18 cellular contexts compared by ENCODE assay signal in the genomic region with DNA sequence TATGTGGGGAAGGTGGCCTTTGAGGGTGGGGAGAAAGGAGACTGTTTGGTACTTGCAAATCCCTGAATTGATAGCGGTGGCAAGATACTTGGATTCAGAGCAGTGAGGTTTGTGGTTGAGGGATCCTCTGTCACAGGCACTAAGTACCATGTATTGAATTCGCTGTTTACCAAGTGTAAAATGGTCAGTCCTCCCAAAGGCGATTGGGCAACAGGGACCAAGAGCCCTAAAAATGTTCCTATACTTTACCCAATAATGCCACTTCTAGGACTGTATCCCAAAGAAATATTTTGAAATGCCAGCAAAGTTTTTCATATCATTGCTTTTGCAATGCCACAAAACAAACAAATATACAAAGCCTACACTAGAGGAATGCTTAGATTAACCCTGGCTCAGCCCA. TPM values are rescaled to one million over a fixed set of nuclear protein-coding genes. Genes with fewer than 3 reads are reported as not detected.
A peak's percentile ranks its signal among the peaks of the same experiment; 100 is the strongest.
DNase-seq lines count a peak whose midpoint lies in the region; ATAC-seq, FAIRE-seq and TF ChIP-seq lines count a peak whose summit lies in the region.
"Had no signal": no experiment of that assay in that cellular context is flagged by ENCODE, and none has a peak within 500 bp of the region (broad histone marks: within the 10 kb centered on the region; RNA-seq: fewer than 3 reads in every experiment).

No MANE protein-coding gene starts in this region.

- no peaks in the 10 kb centered on the region for H3K79me2 ChIP-seq in astrocyte (ENCODE audit: insufficient read depth, low read length)
- no peaks in the 10 kb centered on the region for H3K79me2 ChIP-seq in GM23338 (replicated peaks; ENCODE audit: insufficient read depth)

- FAIRE-seq in A549 (lab: Jason Lieb, UNC) (no peak), astrocyte (lab: Jason Lieb, UNC) (no peak)

- H3K9me2 ChIP-seq in GM23338 (ENCODE audit: insufficient read depth) = no peaks in the 10 kb centered on the region

- POLR2A ChIA-PET in A549 (lab: Yijun Ruan, JAX) = no interaction called here

- H3K9me3 Mint-ChIP-seq in astrocyte (ENCODE audit: unreplicated experiment) (peaks cover 2% of the 10 kb centered on the region), GM23338 (no peaks in the 10 kb centered on the region; the same call in 2 of the 3 replicates)
- H3K9me3 Mint-ChIP-seq: CD4-positive, alpha-beta memory T cell had no signal

- H3K27me3 ChIP-seq in astrocyte (ENCODE audit: insufficient read depth, low read length) = no peaks in the 10 kb centered on the region
- H3K27me3 ChIP-seq in suprapubic skin = no peaks in the 10 kb centered on the region
- no peaks in the 10 kb centered on the region for H3K27me3 ChIP-seq in GM23338 (ENCODE audit: insufficient read depth)
- H3K27me3 ChIP-seq: BLaER1 had no signal

- H3K27me3 Mint-ChIP-seq in astrocyte (ENCODE audit: low read depth, unreplicated experiment) (peaks cover 11% of the 10 kb centered on the region), GM23338 (ENCODE audit: insufficient read depth, low read depth, poor library complexity) (peaks cover 6% of the 10 kb centered on the region)

- TF ChIP-seq POLR2A in A549 (IDR thresholded peaks at IDR 0.05; ENCODE audit: low read length) (no peak), suprapubic skin (IDR thresholded peaks at IDR 0.05) (no peak)

- peaks cover 37% of the 10 kb centered on the region for H3K4me1 Mint-ChIP-seq in astrocyte (ENCODE audit: low read depth, unreplicated experiment)
- H3K4me1 Mint-ChIP-seq in GM23338 = peaks cover 10% of the 10 kb centered on the region

- H3K4me3 Mint-ChIP-seq in astrocyte (ENCODE audit: unreplicated experiment) = no peak overlapping the region
- no peak overlapping the region for H3K4me3 Mint-ChIP-seq in GM23338
- H3K4me3 Mint-ChIP-seq: CD4-positive, alpha-beta memory T cell had no signal

- TF ChIP-seq RAD21 in A549 (conservative IDR thresholded peaks at IDR 0.05 in 1 of 2, IDR thresholded peaks at IDR 0.05 in 1 of 2) = no peak

- H3K27ac ChIP-seq in A549 = peak overlapping the region; percentile 64 to 91
- no peak overlapping the region for H3K27ac ChIP-seq in astrocyte (ENCODE audit: low read depth, low read length)
- peak overlapping the region; percentile 79 for H3K27ac ChIP-seq in mesodermal cell (ENCODE audit: low read depth, low read length, severe bottlenecking)
- no peak overlapping the region for H3K27ac ChIP-seq in suprapubic skin
- H3K27ac ChIP-seq in GM23338 (ENCODE audit: low read depth) = no peak overlapping the region
- H3K27ac ChIP-seq: BLaER1 had no signal

- no peak overlapping the region for H2AFZ ChIP-seq in astrocyte (ENCODE audit: low read depth, low read length)
- H2AFZ ChIP-seq in GM23338 = no peak overlapping the region
- H2AFZ ChIP-seq: GM23248 had no signal

- WGBS in A549 (ENCODE audit: missing lambda C conversion rate) = 92% methylated on average over 3 of the region's 3 CpGs
- 94 to 100% methylated on average over 2 to 3 of the region's 3 CpGs for WGBS in mesodermal cell (ENCODE audit: insufficient coverage in 2 of 2), 2 experiments
- WGBS in suprapubic skin = 91% methylated on average over 3 of the region's 3 CpGs

- H3K4me1 ChIP-seq in A549 (peaks cover 43% of the 10 kb centered on the region), astrocyte (ENCODE audit: insufficient read depth, low read length) (peaks cover 39% of the 10 kb centered on the region), mesodermal cell (ENCODE audit: control insufficient read depth, insufficient read depth, low read length, poor library complexity, severe bottlenecking) (peaks cover 51% of the 10 kb centered on the region), suprapubic skin (peaks cover 4% of the 10 kb centered on the region), GM23338 (ENCODE audit: insufficient read depth) (peaks cover 8% of the 10 kb centered on the region)

- H3K4me2 ChIP-seq in A549 (no peak overlapping the region), astrocyte (ENCODE audit: low read length) (no peak overlapping the region), GM23338 (no peak overlapping the region)
- H3K4me2 ChIP-seq: BLaER1 had no signal

- H3K36me3 ChIP-seq in astrocyte (ENCODE audit: insufficient read depth, low read length) (no peaks in the 10 kb centered on the region), mesodermal cell (ENCODE audit: control insufficient read depth, insufficient read depth, low read length) (no peaks in the 10 kb centered on the region), suprapubic skin (no peaks in the 10 kb centered on the region), GM23338 (ENCODE audit: insufficient read depth) (no peaks in the 10 kb centered on the region)
- H3K36me3 ChIP-seq: BLaER1 had no signal

- H3K27ac Mint-ChIP-seq in astrocyte (ENCODE audit: unreplicated experiment) (peak overlapping the region; percentile 59), GM23338 (no peak overlapping the region)
- H3K27ac Mint-ChIP-seq: CD4-positive, alpha-beta memory T cell had no signal

- H3K4me3 ChIP-seq in A549 (no peak overlapping the region), astrocyte (ENCODE audit: insufficient read depth, low read depth, low read length) (no peak overlapping the region), mesodermal cell (ENCODE audit: extremely low read depth, insufficient read depth, low read length, poor library complexity, severe bottlenecking) (no peak overlapping the region), suprapubic skin (no peak overlapping the region), GM23338 (no peak overlapping the region)
- H3K4me3 ChIP-seq: BLaER1, GM23248 had no signal

- no peak overlapping the region for H3K9ac ChIP-seq in astrocyte (ENCODE audit: low read length)
- H3K9ac ChIP-seq: BLaER1 had no signal

- H4K20me1 ChIP-seq in astrocyte (ENCODE audit: insufficient read depth, low read length) (no peaks in the 10 kb centered on the region), GM23338 (replicated peaks; ENCODE audit: insufficient read depth) (no peaks in the 10 kb centered on the region)
- H4K20me1 ChIP-seq: BLaER1 had no signal

- no peaks in the 10 kb centered on the region for H3K9me3 ChIP-seq in A549
- no peaks in the 10 kb centered on the region for H3K9me3 ChIP-seq in astrocyte (ENCODE audit: insufficient read depth, low read depth, low read length)
- no peaks in the 10 kb centered on the region for H3K9me3 ChIP-seq in mesodermal cell (ENCODE audit: control insufficient read depth, low read length)
- no peaks in the 10 kb centered on the region for H3K9me3 ChIP-seq in suprapubic skin
- H3K9me3 ChIP-seq: BLaER1 had no signal

- no peak for TF ChIP-seq CTCF in A549 (IDR thresholded peaks at IDR 0.05)
- no peak for TF ChIP-seq CTCF in astrocyte (IDR thresholded peaks at IDR 0.05; ENCODE audit: insufficient read depth, low read depth, low read length)
- TF ChIP-seq CTCF in suprapubic skin (IDR thresholded peaks at IDR 0.05) = no peak
- TF ChIP-seq CTCF in GM23338 (conservative IDR thresholded peaks at IDR 0.05; ENCODE audit: low read depth in 2 of 2) = no peak

- no peak for DNase-seq in A549 (ENCODE audit: low read depth in 1 of 2, low spot score in 1 of 2)
- peak; percentile 51 for DNase-seq in M059J (ENCODE audit: low read depth)
- no peak for DNase-seq in astrocyte (ENCODE audit: low read depth)
- DNase-seq in suprapubic skin (ENCODE audit: low spot score in 2 of 2) = no peak
- no peak for DNase-seq in GM23338 (ENCODE audit: low spot score)
- DNase-seq: CD4-positive, alpha-beta memory T cell; GF-D8; GM23248; HCEC 1CT; KG1; NCI-H1417 treated with DMSO at 0.1 percent for 48 hours; NCI-H1930; NCI-H226; NCI-H524; NCI-H82 had no signal

- no peaks in the 10 kb centered on the region for H3F3A ChIP-seq in GM23338 (replicated peaks; ENCODE audit: low read depth)

- H3K36me3 Mint-ChIP-seq in astrocyte (ENCODE audit: low read depth, unreplicated experiment) (no peaks in the 10 kb centered on the region), GM23338 (ENCODE audit: low read depth) (no peaks in the 10 kb centered on the region)
- H3K36me3 Mint-ChIP-seq: CD4-positive, alpha-beta memory T cell had no signal

- CTCF ChIA-PET in A549 (lab: Yijun Ruan, JAX) = interaction anchor here (1.2 to 4.8 kb wide), 3 partner anchors 17 to 189 kb away, joined by 6 to 21 read pairs (median 8); no protein-coding TSS in a partner anchor

- ATAC-seq in A549 (no peak), GM23338 (no peak), HG02642 (IDR thresholded peaks at IDR 0.05; ENCODE audit: poor library complexity, unreplicated experiment) (no peak)

- TF ChIP-seq EP300 in A549 (IDR thresholded peaks at IDR 0.05) (no peak), suprapubic skin (IDR thresholded peaks at IDR 0.05) (no peak)

TF ChIP-seq in A549, 52 proteins besides CTCF, POLR2A, EP300 and RAD21 (continues in another document):
- TF ChIP-seq TFCP2L1 (CRISPR knock-in tag; IDR thresholded peaks at IDR 0.05) = no peak
- TF ChIP-seq, protein P1, sequence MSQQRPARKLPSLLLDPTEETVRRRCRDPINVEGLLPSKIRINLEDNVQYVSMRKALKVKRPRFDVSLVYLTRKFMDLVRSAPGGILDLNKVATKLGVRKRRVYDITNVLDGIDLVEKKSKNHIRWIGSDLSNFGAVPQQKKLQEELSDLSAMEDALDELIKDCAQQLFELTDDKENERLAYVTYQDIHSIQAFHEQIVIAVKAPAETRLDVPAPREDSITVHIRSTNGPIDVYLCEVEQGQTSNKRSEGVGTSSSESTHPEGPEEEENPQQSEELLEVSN (IDR thresholded peaks at IDR 0.05; ENCODE audit: borderline replicate concordance, low read depth) = no peak
- TF ChIP-seq HOXA7 (CRISPR knock-in tag; IDR thresholded peaks at IDR 0.05) = no peak

TF ChIP-seq in GM23338, 12 proteins besides CTCF, POLR2A, EP300 and RAD21 (continues in another document):
- TF ChIP-seq EZH2phosphoT487 (IDR thresholded peaks at IDR 0.05; ENCODE audit: unreplicated experiment) (no peak), CREB1 (CRISPR knock-in tag; IDR thresholded peaks at IDR 0.05; ENCODE audit: low read depth) (no peak), NANOG (IDR thresholded peaks at IDR 0.05; ENCODE audit: borderline replicate concordance) (no peak), ZNF331 (CRISPR knock-in tag; IDR thresholded peaks at IDR 0.05; ENCODE audit: low read depth) (no peak)

RNA-seq across cellular contexts. Expression of a gene that starts 43.4 kb away (rescaled TPM):
- polyA plus RNA-seq in A549 (2011; rRNA removed) (37.2 and 57.3 TPM in 2 replicates), A549 (2017; fragmentation: RNase III; extraction: RNeasy Plus Mini Kit Qiagen cat#74134 plus additional on column Dnase treatment) (47.3 to 56.4 TPM (median 49.6 TPM) in 3 replicates), GM23338 (2016; fragmentation: Nextera tagmentation; extraction: Ambion mirVana) (48.9 and 58.4 TPM in 2 replicates)
- 27.7 and 32.9 TPM in 2 replicates for polyA plus RNA-seq in A549 (2012; cell fraction: cytosol; rRNA removed)
- 21.5 and 22.4 TPM in 2 replicates for polyA plus RNA-seq in A549 (2012; cell fraction: nucleus; rRNA removed)
- 8.5 and 9.2 TPM in 2 replicates for polyA minus RNA-seq in A549 (2011; rRNA and poly(A)+ RNA removed)
- total RNA-seq in M059J (2014; rRNA removed; shearing (Covaris generic)) = 154 and 191 TPM in 2 replicates
- total RNA-seq in astrocyte (40.4 and 43.1 TPM in 2 replicates), suprapubic skin (10 to 100 TPM; 44.0 to 51.0 (median 46.8) TPM)
- polyA plus RNA-seq in mesodermal cell (2013, experiment 1 of 2) = 54.9 TPM
- 56.0 TPM for polyA plus RNA-seq in mesodermal cell (2013, experiment 2 of 2)
- 49.5 and 65.6 TPM in 2 replicates for total RNA-seq in GM23338 (2014; rRNA removed; shearing (Covaris generic))

Comparison
In these comparisons a context has a peak if more than half of its experiments do, and no peak if none do; other contexts are left out.
1. H3K27ac ChIP-seq: peak in A549 (2 of 2) and mesodermal cell (single experiment); none in astrocyte (single experiment), suprapubic skin (single experiment) and GM23338 (single experiment).